In the genomic region with DNA sequence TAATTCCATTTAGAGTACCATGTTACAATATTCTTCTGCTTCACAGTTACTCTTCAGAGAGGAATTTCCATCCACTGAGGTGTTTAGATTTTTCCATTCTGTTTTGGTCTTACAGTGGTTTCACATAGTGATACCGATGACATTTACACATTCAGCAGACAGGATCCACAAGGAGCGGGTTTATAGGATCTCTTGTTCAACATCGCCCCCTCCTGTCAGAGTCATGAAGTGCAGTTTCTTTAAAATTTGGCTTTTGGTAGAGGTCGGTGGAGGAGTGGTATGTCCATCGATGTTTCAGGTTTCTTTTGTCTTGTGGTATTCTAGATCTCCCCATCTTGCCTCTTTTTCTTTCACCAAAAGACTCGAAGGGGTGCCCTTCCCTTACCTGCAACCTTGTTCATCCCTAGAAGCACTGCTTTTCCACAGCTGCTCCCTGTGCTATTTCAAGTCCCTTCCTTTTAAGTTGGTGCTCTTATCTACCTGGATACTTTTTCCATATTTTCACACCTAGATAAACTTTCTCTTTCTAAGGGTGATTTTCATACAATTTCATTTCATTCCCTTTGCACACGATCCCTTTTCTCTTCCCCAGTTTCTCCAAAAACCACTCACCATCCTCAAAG, we compare ENCODE assay signal across 8 cellular contexts.
DNase-seq lines count a peak whose midpoint lies in the region; ATAC-seq and TF ChIP-seq lines count a peak whose summit lies in the region.

No MANE protein-coding gene starts in this region.

- ATAC-seq in HCT116: peak; percentile 82
- no peak for ATAC-seq in omental fat pad (ENCODE audit: low FRiP score)
- ATAC-seq in GM21576 (IDR thresholded peaks at IDR 0.05; ENCODE audit: unreplicated experiment): no peak
- ATAC-seq in GM19328 (IDR thresholded peaks at IDR 0.05; ENCODE audit: unreplicated experiment): no peak

- POLR2A ChIA-PET in HCT116 (lab: Charles Lee): no interaction called here

- H3K9me2 ChIP-seq in HCT116 (ENCODE audit: insufficient read depth): no peaks in the 10 kb centered on the region

- no TSS peak for BruUV-seq in HCT116 (replicated peaks; lab: Mats Ljungman, UMichigan)

- DNase-seq in COLO668 (lab: John Stamatoyannopoulos, UW; ENCODE audit: unreplicated experiment): peak; percentile 29
- peak; percentile 41 for DNase-seq in HCT116 (ENCODE audit: low read depth, low spot score)
- DNase-seq in NCI-H69 (lab: John Stamatoyannopoulos, UW): peak; percentile 63
- DNase-seq in activated CD8-positive, alpha-beta memory T cell treated with anti-CD3 and anti-CD28 coated beads, Interleukin-2, amount 50 U/mL, for 48 hours: peak; percentile 75
- DNase-seq in germinal center (ENCODE audit: low spot score): peak; percentile 67
- no peak for DNase-seq in omental fat pad (ENCODE audit: low spot score)

- no peaks in the 10 kb centered on the region for H3K36me3 ChIP-seq in HCT116 (ENCODE audit: control insufficient read depth in 1 of 2, insufficient read depth in 2 of 2, low read length in 2 of 2)

- intact Hi-C loops in HCT116 (cut with micrococcal nuclease): loop anchor here (1.0 to 5.0 kb wide), 3 partner anchors 219 to 554 kb away; no protein-coding TSS in a partner anchor

- H4K20me1 ChIP-seq in HCT116 (ENCODE audit: insufficient read depth): no peaks in the 10 kb centered on the region

- no peaks in the 10 kb centered on the region for H3K79me2 ChIP-seq in HCT116 (ENCODE audit: insufficient read depth, low read length)

- H3K9me3 ChIP-seq in HCT116 (ENCODE audit: control insufficient read depth in 1 of 2, insufficient read depth in 1 of 2, low read depth in 1 of 2, low read length in 2 of 2): no peaks in the 10 kb centered on the region

- H2AFZ ChIP-seq in HCT116 (ENCODE audit: low read depth, low read length, poor library complexity, severe bottlenecking): no peak overlapping the region

- peak; percentile 84 for TF ChIP-seq RAD21 in HCT116 (IDR thresholded peaks at IDR 0.05; ENCODE audit: low read depth)

- no peak for TF ChIP-seq POLR2A in HCT116 (IDR thresholded peaks at IDR 0.05; ENCODE audit: borderline replicate concordance, extremely low read depth, insufficient read depth, insufficient read length)

- no peak overlapping the region for H3K9ac ChIP-seq in HCT116 (ENCODE audit: low read length)

- no peaks in the 10 kb centered on the region for H3K4me1 ChIP-seq in HCT116 (ENCODE audit: control insufficient read depth in 1 of 2, insufficient read depth in 2 of 2, low read length in 2 of 2)

- RAD21 ChIA-PET in HCT116 (lab: Charles Lee; ENCODE audit: low non-redundant PET in 1 of 2, low total read pairs in 2 of 2, uncharacterized antibody in 2 of 2, unreplicated experiment in 2 of 2): no interaction called here

- no peak overlapping the region for H3K4me2 ChIP-seq in HCT116 (ENCODE audit: low read length)

- no peaks in the 10 kb centered on the region for H3K27me3 ChIP-seq in HCT116 (ENCODE audit: insufficient read depth, low read length)

- CTCF ChIA-PET in HCT116 (lab: Charles Lee): interaction anchor here (1.6 to 1.8 kb wide), 3 partner anchors 50 to 533 kb away, joined by 5 to 11 read pairs (median 7); no protein-coding TSS in a partner anchor

- peak; percentile 50 to 86 (median 73); a peak in 5 of 6 replicates for TF ChIP-seq CTCF in HCT116 (IDR thresholded peaks at IDR 0.05 in 2 of 3, conservative IDR thresholded peaks at IDR 0.05 in 1 of 3; ENCODE audit: borderline replicate concordance in 1 of 3, insufficient read depth in 1 of 3, low read depth in 2 of 3, low read length in 2 of 3)
- TF ChIP-seq CTCF in omental fat pad (IDR thresholded peaks at IDR 0.05): peak in 2 of 3 donors; percentile 3 to 44

- H3K27ac ChIP-seq in HCT116 (ENCODE audit: low read depth, low read length): no peak overlapping the region

- H3K4me3 ChIP-seq in HCT116 (replicated peaks in 1 of 2; ENCODE audit: low read depth in 1 of 2, low read length in 2 of 2): no peak overlapping the region

TF ChIP-seq in HCT116, 20 proteins besides CTCF, POLR2A, EP300 and RAD21:
- TF ChIP-seq CBX3 (IDR thresholded peaks at IDR 0.05; ENCODE audit: low read depth): no peak
- TF ChIP-seq EGR1 (IDR thresholded peaks at IDR 0.05; ENCODE audit: low read depth): no peak
- TF ChIP-seq, protein P1, sequence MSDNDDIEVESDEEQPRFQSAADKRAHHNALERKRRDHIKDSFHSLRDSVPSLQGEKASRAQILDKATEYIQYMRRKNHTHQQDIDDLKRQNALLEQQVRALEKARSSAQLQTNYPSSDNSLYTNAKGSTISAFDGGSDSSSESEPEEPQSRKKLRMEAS (IDR thresholded peaks at IDR 0.05): no peak
- TF ChIP-seq SRF (IDR thresholded peaks at IDR 0.05; ENCODE audit: low read depth): no peak
- TF ChIP-seq, protein P2, sequence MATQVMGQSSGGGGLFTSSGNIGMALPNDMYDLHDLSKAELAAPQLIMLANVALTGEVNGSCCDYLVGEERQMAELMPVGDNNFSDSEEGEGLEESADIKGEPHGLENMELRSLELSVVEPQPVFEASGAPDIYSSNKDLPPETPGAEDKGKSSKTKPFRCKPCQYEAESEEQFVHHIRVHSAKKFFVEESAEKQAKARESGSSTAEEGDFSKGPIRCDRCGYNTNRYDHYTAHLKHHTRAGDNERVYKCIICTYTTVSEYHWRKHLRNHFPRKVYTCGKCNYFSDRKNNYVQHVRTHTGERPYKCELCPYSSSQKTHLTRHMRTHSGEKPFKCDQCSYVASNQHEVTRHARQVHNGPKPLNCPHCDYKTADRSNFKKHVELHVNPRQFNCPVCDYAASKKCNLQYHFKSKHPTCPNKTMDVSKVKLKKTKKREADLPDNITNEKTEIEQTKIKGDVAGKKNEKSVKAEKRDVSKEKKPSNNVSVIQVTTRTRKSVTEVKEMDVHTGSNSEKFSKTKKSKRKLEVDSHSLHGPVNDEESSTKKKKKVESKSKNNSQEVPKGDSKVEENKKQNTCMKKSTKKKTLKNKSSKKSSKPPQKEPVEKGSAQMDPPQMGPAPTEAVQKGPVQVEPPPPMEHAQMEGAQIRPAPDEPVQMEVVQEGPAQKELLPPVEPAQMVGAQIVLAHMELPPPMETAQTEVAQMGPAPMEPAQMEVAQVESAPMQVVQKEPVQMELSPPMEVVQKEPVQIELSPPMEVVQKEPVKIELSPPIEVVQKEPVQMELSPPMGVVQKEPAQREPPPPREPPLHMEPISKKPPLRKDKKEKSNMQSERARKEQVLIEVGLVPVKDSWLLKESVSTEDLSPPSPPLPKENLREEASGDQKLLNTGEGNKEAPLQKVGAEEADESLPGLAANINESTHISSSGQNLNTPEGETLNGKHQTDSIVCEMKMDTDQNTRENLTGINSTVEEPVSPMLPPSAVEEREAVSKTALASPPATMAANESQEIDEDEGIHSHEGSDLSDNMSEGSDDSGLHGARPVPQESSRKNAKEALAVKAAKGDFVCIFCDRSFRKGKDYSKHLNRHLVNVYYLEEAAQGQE (IDR thresholded peaks at IDR 0.05; ENCODE audit: low read depth): no peak
- TF ChIP-seq EZH2phosphoT487 (IDR thresholded peaks at IDR 0.05; ENCODE audit: borderline replicate concordance): no peak
- TF ChIP-seq SIN3A (IDR thresholded peaks at IDR 0.05; ENCODE audit: low read depth): no peak
- TF ChIP-seq POLR2AphosphoS5 (IDR thresholded peaks at IDR 0.05; ENCODE audit: low read depth, low read length): no peak
- no peak for TF ChIP-seq YY1 (IDR thresholded peaks at IDR 0.05; ENCODE audit: extremely low read depth, insufficient replicate concordance, low read depth, low read length)
- TF ChIP-seq, protein P3, sequence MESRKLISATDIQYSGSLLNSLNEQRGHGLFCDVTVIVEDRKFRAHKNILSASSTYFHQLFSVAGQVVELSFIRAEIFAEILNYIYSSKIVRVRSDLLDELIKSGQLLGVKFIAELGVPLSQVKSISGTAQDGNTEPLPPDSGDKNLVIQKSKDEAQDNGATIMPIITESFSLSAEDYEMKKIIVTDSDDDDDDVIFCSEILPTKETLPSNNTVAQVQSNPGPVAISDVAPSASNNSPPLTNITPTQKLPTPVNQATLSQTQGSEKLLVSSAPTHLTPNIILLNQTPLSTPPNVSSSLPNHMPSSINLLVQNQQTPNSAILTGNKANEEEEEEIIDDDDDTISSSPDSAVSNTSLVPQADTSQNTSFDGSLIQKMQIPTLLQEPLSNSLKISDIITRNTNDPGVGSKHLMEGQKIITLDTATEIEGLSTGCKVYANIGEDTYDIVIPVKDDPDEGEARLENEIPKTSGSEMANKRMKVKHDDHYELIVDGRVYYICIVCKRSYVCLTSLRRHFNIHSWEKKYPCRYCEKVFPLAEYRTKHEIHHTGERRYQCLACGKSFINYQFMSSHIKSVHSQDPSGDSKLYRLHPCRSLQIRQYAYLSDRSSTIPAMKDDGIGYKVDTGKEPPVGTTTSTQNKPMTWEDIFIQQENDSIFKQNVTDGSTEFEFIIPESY (IDR thresholded peaks at IDR 0.05; ENCODE audit: extremely low read depth, insufficient replicate concordance, low read length): no peak
- no peak for TF ChIP-seq FOSL1 (IDR thresholded peaks at IDR 0.05; ENCODE audit: low read depth)
- TF ChIP-seq EZH2 (IDR thresholded peaks at IDR 0.05): no peak
- TF ChIP-seq, protein P4, sequence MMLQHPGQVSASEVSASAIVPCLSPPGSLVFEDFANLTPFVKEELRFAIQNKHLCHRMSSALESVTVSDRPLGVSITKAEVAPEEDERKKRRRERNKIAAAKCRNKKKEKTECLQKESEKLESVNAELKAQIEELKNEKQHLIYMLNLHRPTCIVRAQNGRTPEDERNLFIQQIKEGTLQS (IDR thresholded peaks at IDR 0.05): no peak
- TF ChIP-seq ELF1 (IDR thresholded peaks at IDR 0.05; ENCODE audit: borderline replicate concordance, low read depth): no peak
- no peak for TF ChIP-seq ZFX (IDR thresholded peaks at IDR 0.05)
- no peak for TF ChIP-seq SP1 (IDR thresholded peaks at IDR 0.05; ENCODE audit: low read depth)
- TF ChIP-seq TCF7L2 (IDR thresholded peaks at IDR 0.05; ENCODE audit: borderline replicate concordance, extremely low read depth, insufficient read depth, insufficient read length): no peak
- no peak for TF ChIP-seq ZNF274 (IDR thresholded peaks at IDR 0.05; ENCODE audit: low read depth, low read length)
